10 cellular contexts compared by ENCODE assay signal in the genomic region with DNA sequence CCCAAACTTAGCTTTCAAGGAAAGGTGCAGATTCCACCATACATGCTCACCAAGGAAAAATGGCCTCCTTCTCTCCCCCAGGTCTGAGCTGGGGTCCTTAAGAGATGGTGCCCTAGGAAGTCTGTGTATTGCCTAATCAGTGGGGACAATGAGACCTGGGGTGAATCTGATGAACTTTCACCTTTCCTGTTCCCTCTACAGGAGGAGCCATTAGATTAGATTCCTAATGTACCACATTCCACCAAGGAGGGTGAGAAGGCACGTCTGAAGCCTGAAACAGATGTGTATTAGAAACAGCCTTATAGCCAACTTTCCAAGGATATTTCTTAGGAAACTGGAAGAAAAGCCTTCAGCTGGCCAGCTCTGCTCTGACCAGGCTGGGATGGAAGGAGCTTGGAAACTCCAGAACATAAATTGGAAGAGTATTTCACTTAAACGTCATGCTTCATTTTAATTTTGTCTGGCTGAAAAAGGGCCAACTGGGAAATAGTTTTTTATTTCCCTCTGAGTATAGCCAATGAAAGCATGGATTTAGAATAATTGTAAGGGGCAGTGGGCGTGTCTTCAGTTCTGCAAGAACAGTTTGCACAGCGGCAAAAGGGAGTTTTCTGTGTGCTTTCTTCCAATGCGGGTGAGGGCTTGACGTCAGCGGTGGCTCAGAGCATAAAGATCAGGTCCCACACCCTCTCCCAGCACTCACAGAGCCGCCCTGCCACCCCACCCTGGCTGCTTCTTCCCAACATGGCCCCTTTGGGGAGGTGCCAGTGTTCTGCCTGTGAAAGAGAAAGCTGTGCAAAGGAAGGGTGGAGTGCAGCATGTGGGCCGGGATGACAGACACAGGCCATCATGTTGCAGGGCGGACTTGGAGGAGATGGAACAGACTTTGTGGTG.
DNase-seq lines count a peak whose midpoint lies in the region; ATAC-seq and TF ChIP-seq lines count a peak whose summit lies in the region.
"Had no signal": no experiment of that assay in that cellular context is flagged by ENCODE, and none has a peak within 500 bp of the region (broad histone marks: within the 10 kb centered on the region; RNA-seq: fewer than 3 reads in every experiment).

No MANE protein-coding gene starts in this region.

- H3K36me3 ChIP-seq in gastroesophageal sphincter: no peaks in the 10 kb centered on the region
- H3K36me3 ChIP-seq in neural progenitor cell: no peaks in the 10 kb centered on the region
- no peaks in the 10 kb centered on the region for H3K36me3 ChIP-seq in uterus

- CTCF ChIA-PET in activated CD4-positive, alpha-beta T cell treated with anti-CD3 and anti-CD28 coated beads, Interleukin-2, amount 10 ng/mL, durations not matched to agents 7 days and 5 days (lab: Charles Lee): interaction anchor here (0.6 to 2.9 kb wide), 5 partner anchors 14 to 1223 kb away, joined by 3 to 7 read pairs (median 3); a partner anchor contains a TSS

- intact Hi-C loops in activated CD4-positive, alpha-beta T cell treated with anti-CD3 and anti-CD28 coated beads, Interleukin-2, amount 10 ng/mL, durations not matched to agents 24 days and 14 days (cut with micrococcal nuclease): no loop called here
- intact Hi-C loops in uterus (cut with DNase I; ENCODE audit: low total_unique reads): no loop called here

- peaks cover 3% of the 10 kb centered on the region for H3K9me3 Mint-ChIP-seq in activated CD4-positive, alpha-beta T cell treated with anti-CD3 and anti-CD28 coated beads, Interleukin-2, amount 10 ng/mL, durations not matched to agents 24 days and 14 days
- no peaks in the 10 kb centered on the region for H3K9me3 Mint-ChIP-seq in activated CD4-positive, alpha-beta T cell treated with anti-CD3 and anti-CD28 coated beads, Interleukin-2, amount 10 ng/mL, durations not matched to agents 7 days and 5 days
- H3K9me3 Mint-ChIP-seq in neural progenitor cell: peaks cover 2% of the 10 kb centered on the region

- H3K4me1 ChIP-seq in gastroesophageal sphincter: peaks cover 0 to 6% (median 0%) of the 10 kb centered on the region in 3 donors
- no peaks in the 10 kb centered on the region for H3K4me1 ChIP-seq in neural progenitor cell
- H3K4me1 ChIP-seq in uterus: no peaks in the 10 kb centered on the region

- no peaks in the 10 kb centered on the region for H3K4me1 Mint-ChIP-seq in activated CD4-positive, alpha-beta T cell treated with anti-CD3 and anti-CD28 coated beads, Interleukin-2, amount 10 ng/mL, durations not matched to agents 24 days and 14 days
- peaks cover 2% of the 10 kb centered on the region for H3K4me1 Mint-ChIP-seq in activated CD4-positive, alpha-beta T cell treated with anti-CD3 and anti-CD28 coated beads, Interleukin-2, amount 10 ng/mL, durations not matched to agents 7 days and 5 days
- peaks cover 8% of the 10 kb centered on the region for H3K4me1 Mint-ChIP-seq in neural progenitor cell

- no peaks in the 10 kb centered on the region for H3K79me2 ChIP-seq in neural progenitor cell (ENCODE audit: low read depth)

- H3K27ac Mint-ChIP-seq in activated CD4-positive, alpha-beta T cell treated with anti-CD3 and anti-CD28 coated beads, Interleukin-2, amount 10 ng/mL, durations not matched to agents 24 days and 14 days: no peak overlapping the region
- H3K27ac Mint-ChIP-seq in activated CD4-positive, alpha-beta T cell treated with anti-CD3 and anti-CD28 coated beads, Interleukin-2, amount 10 ng/mL, durations not matched to agents 7 days and 5 days: no peak overlapping the region
- no peak overlapping the region for H3K27ac Mint-ChIP-seq in neural progenitor cell

- H3K9me3 ChIP-seq in gastroesophageal sphincter: no peaks in the 10 kb centered on the region
- no peaks in the 10 kb centered on the region for H3K9me3 ChIP-seq in neural progenitor cell (ENCODE audit: low read depth)
- no peaks in the 10 kb centered on the region for H3K9me3 ChIP-seq in uterus

- no peak for TF ChIP-seq EP300 in gastroesophageal sphincter (IDR thresholded peaks at IDR 0.05)

- POLR2A ChIA-PET in activated CD4-positive, alpha-beta T cell treated with anti-CD3 and anti-CD28 coated beads, Interleukin-2, amount 10 ng/mL, durations not matched to agents 7 days and 5 days (lab: Charles Lee): interaction anchor here (0.6 kb wide), 1 partner anchor 255 kb away, joined by 5 read pairs; no protein-coding TSS in a partner anchor

- 68 to 88% methylated on average over 7 of the region's 10 CpGs for WGBS in gastroesophageal sphincter (ENCODE audit: low coverage in 1 of 2), 2 donors

- H3K27me3 ChIP-seq in gastroesophageal sphincter (no peaks in the 10 kb centered on the region), neural progenitor cell (no peaks in the 10 kb centered on the region), uterus (no peaks in the 10 kb centered on the region)

- H3K27ac ChIP-seq in gastroesophageal sphincter (peak overlapping the region in 2 of 4 donors; percentile 5 to 40), neural progenitor cell (no peak overlapping the region), uterus (no peak overlapping the region)

- H3K27me3 Mint-ChIP-seq in activated CD4-positive, alpha-beta T cell treated with anti-CD3 and anti-CD28 coated beads, Interleukin-2, amount 10 ng/mL, durations not matched to agents 24 days and 14 days: peaks cover 41% of the 10 kb centered on the region
- peaks cover 10% of the 10 kb centered on the region for H3K27me3 Mint-ChIP-seq in activated CD4-positive, alpha-beta T cell treated with anti-CD3 and anti-CD28 coated beads, Interleukin-2, amount 10 ng/mL, durations not matched to agents 7 days and 5 days
- no peaks in the 10 kb centered on the region for H3K27me3 Mint-ChIP-seq in neural progenitor cell (ENCODE audit: insufficient read depth, low read depth)

- TF ChIP-seq CTCF in gastroesophageal sphincter (IDR thresholded peaks at IDR 0.05) (no peak), neural progenitor cell (IDR thresholded peaks at IDR 0.05) (no peak), uterus (IDR thresholded peaks at IDR 0.05) (no peak)

- no peaks in the 10 kb centered on the region for H3F3A ChIP-seq in neural progenitor cell (ENCODE audit: low read depth)

- no peak overlapping the region for H3K4me2 ChIP-seq in neural progenitor cell

- H2AFZ ChIP-seq in neural progenitor cell (replicated peaks): peak overlapping the region; percentile 79

- TF ChIP-seq POLR2A in gastroesophageal sphincter (IDR thresholded peaks at IDR 0.05) (no peak), uterus (IDR thresholded peaks at IDR 0.05) (no peak)

- ATAC-seq in gastroesophageal sphincter (peak; percentile 83), HG02759 (IDR thresholded peaks at IDR 0.05; ENCODE audit: unreplicated experiment) (no peak)
- ATAC-seq in activated CD4-positive, CD25-positive, alpha-beta regulatory T cell treated with anti-CD3 and anti-CD28 coated beads, Interleukin-2, amount 50 U/mL, for 24 hours: no peak

- H3K36me3 Mint-ChIP-seq in activated CD4-positive, alpha-beta T cell treated with anti-CD3 and anti-CD28 coated beads, Interleukin-2, amount 10 ng/mL, durations not matched to agents 24 days and 14 days (ENCODE audit: low read depth): no peaks in the 10 kb centered on the region
- peaks cover 1% of the 10 kb centered on the region for H3K36me3 Mint-ChIP-seq in activated CD4-positive, alpha-beta T cell treated with anti-CD3 and anti-CD28 coated beads, Interleukin-2, amount 10 ng/mL, durations not matched to agents 7 days and 5 days (ENCODE audit: low read depth)
- H3K36me3 Mint-ChIP-seq in neural progenitor cell: no peaks in the 10 kb centered on the region

- peak; percentile 54 for DNase-seq in activated CD4-positive, alpha-beta T cell treated with anti-CD3 and anti-CD28 coated beads, Interleukin-2, amount 10 ng/mL, durations not matched to agents 24 days and 14 days
- no peak for DNase-seq in activated CD4-positive, alpha-beta T cell treated with anti-CD3 and anti-CD28 coated beads, Interleukin-2, amount 10 ng/mL, durations not matched to agents 7 days and 5 days
- DNase-seq in neural progenitor cell (ENCODE audit: low spot score): no peak
- peak; percentile 27 to 53 for DNase-seq in uterus
- no peak for DNase-seq in DMS79 treated with DMSO at 0.1 percent for 48 hours (lab: John Stamatoyannopoulos, UW)
- DNase-seq: activated CD8-positive, alpha-beta memory T cell treated with anti-CD3 and anti-CD28 coated beads, Interleukin-2, amount 50 U/mL, for 48 hours; NCI-H1436 treated with DMSO at 0.1 percent for 48 hours had no signal

- H4K20me1 ChIP-seq in neural progenitor cell (ENCODE audit: low read depth): no peaks in the 10 kb centered on the region

- no peak overlapping the region for H3K9ac ChIP-seq in neural progenitor cell

- no peak overlapping the region for H3K4me3 ChIP-seq in gastroesophageal sphincter
- H3K4me3 ChIP-seq in neural progenitor cell: no peak overlapping the region
- H3K4me3 ChIP-seq in uterus: no peak overlapping the region

- H3K4me3 Mint-ChIP-seq in activated CD4-positive, alpha-beta T cell treated with anti-CD3 and anti-CD28 coated beads, Interleukin-2, amount 10 ng/mL, durations not matched to agents 24 days and 14 days: no peak overlapping the region
- no peak overlapping the region for H3K4me3 Mint-ChIP-seq in activated CD4-positive, alpha-beta T cell treated with anti-CD3 and anti-CD28 coated beads, Interleukin-2, amount 10 ng/mL, durations not matched to agents 7 days and 5 days
- H3K4me3 Mint-ChIP-seq in neural progenitor cell: no peak overlapping the region

Comparison
In these comparisons a context has a peak if more than half of its experiments do, and no peak if none do; other contexts are left out.
1. DNase-seq: peak in activated CD4-positive, alpha-beta T cell treated with anti-CD3 and anti-CD28 coated beads, Interleukin-2, amount 10 ng/mL, durations not matched to agents 24 days and 14 days (single experiment) and uterus (2 of 2); none in activated CD4-positive, alpha-beta T cell treated with anti-CD3 and anti-CD28 coated beads, Interleukin-2, amount 10 ng/mL, durations not matched to agents 7 days and 5 days (single experiment), neural progenitor cell (single experiment) and DMS79 treated with DMSO at 0.1 percent for 48 hours (single experiment).